In the genomic region with DNA sequence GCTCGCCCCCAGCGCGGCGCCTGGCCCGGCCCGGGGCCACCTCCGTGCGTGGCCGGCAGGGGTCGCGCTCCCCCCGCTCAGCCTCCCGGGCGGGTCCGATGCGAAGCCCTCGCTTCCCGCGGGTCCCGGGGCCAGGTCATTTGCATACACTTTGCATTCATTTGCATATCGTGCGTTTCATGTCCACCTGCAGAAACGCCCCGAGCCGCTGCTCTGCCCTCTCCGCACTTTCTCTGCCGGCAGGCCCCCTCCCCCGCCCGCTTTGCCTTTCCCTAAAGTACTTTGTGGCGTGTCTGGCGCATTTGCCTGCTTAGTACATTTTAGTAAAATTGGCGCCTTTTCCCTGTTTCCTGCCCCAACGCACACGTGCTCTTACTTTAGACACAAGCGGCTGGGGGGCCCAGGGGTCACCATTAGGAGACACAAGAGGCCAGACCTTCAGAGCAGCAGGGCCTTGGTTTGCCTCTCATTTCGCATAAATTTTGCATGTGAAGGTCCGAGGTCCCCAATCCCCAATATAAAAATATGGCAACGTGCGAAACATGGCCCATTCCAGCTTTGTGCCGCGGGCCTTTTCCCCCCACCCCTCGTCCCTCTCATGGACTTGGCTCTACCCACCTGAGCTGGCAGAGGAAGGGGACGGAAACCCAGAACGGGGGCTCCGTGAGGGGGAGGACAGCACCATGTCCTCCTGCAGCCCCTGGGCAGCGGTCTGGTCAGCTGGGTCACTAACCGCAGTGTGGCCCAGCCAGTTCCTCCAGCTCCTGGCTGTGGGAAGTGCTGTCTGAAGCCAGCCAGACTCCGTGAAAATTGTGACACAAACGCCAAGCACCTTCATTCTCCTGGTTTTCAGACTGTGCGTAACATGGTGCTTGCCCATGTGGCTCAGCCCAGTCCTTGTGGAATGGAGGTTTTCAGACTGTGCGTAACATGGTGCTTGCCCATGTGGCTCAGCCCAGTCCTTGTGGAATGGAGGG, we compare ENCODE assay signal across 9 cellular contexts. TPM values are rescaled to one million over a fixed set of nuclear protein-coding genes. Genes with fewer than 3 reads are reported as not detected.
DNase-seq lines count a peak whose midpoint lies in the region; ATAC-seq and TF ChIP-seq lines count a peak whose summit lies in the region.
"Had no signal": no experiment of that assay in that cellular context is flagged by ENCODE, and none has a peak within 500 bp of the region (broad histone marks: within the 10 kb centered on the region; RNA-seq: fewer than 3 reads in every experiment).

No MANE protein-coding gene starts in this region.

- H3K9me2 ChIP-seq in GM23248 (ENCODE audit: insufficient read depth) (no peaks in the 10 kb centered on the region), PC-9 (ENCODE audit: insufficient read depth) (no peaks in the 10 kb centered on the region), MM.1S (replicated peaks; ENCODE audit: insufficient read depth, low read length) (no peaks in the 10 kb centered on the region)

- WGBS in GM23248 (ENCODE audit: low coverage in 1 of 2, low lambda C conversion rate in 2 of 2, missing lambda C conversion rate in 2 of 2), 2 experiments, result 23 to 30% methylated on average over 34 to 51 of the region's 51 CpGs
- WGBS in lower leg skin, 2 donors, result 32 to 34% methylated on average over 35 to 39 of the region's 51 CpGs

- POLR2A ChIA-PET in PC-9 (lab: Charles Lee; ENCODE audit: unreplicated experiment), result interaction anchor here (0.6 kb wide), 1 partner anchor 999 kb away, joined by 5 read pairs; no protein-coding TSS in a partner anchor

- H3K4me1 ChIP-seq in GM23248 (ENCODE audit: insufficient read depth) (no peaks in the 10 kb centered on the region), PC-9 (replicated peaks; ENCODE audit: insufficient read depth) (no peaks in the 10 kb centered on the region), MM.1S (ENCODE audit: low read length) (no peaks in the 10 kb centered on the region)

- H3K36me3 ChIP-seq in GM23248 (ENCODE audit: low read depth) (no peaks in the 10 kb centered on the region), PC-9 (ENCODE audit: low read depth) (no peaks in the 10 kb centered on the region), MM.1S (replicated peaks; ENCODE audit: insufficient read depth, low read length) (no peaks in the 10 kb centered on the region)

- BruUV-seq in PC-9 (replicated peaks; lab: Mats Ljungman, UMichigan), result no TSS peak

- DNase-seq in DMS114 treated with DMSO at 0.1 percent for 48 hours (lab: John Stamatoyannopoulos, UW; ENCODE audit: unreplicated experiment) (peak; percentile 18), GM23248 (peak; percentile 50), PC-9 (peak in 1 of 2 experiments; percentile 49), left ventricle myocardium superior (peak; percentile 77), lower leg skin (ENCODE audit: low spot score in 2 of 2) (no peak), MM.1S (no peak)
- peak; percentile 60 for DNase-seq in activated naive CD4-positive, alpha-beta T cell treated with Interleukin-2 at 50 U/mL for 16 hours
- DNase-seq in stimulated activated CD4-positive, alpha-beta T cell treated with anti-CD3 and anti-CD28 coated beads, Interleukin-15, amount 100 ng/mL, for 1 hour (ENCODE audit: low read depth in 1 of 2, low spot score in 1 of 2), result peak; percentile 21 to 50

- H4K20me1 ChIP-seq in GM23248 (ENCODE audit: insufficient read depth) (no peaks in the 10 kb centered on the region), PC-9 (ENCODE audit: insufficient read depth) (no peaks in the 10 kb centered on the region), MM.1S (ENCODE audit: insufficient read depth, low read length) (no peaks in the 10 kb centered on the region)

- H3F3A ChIP-seq in GM23248 (ENCODE audit: insufficient read depth), result no peaks in the 10 kb centered on the region
- H3F3A ChIP-seq in PC-9 (ENCODE audit: insufficient read depth, low read depth), result no peaks in the 10 kb centered on the region
- no peaks in the 10 kb centered on the region for H3F3A ChIP-seq in MM.1S (ENCODE audit: insufficient read depth, low read length)

- H3K9me3 ChIP-seq in GM23248 (ENCODE audit: low read depth) (no peaks in the 10 kb centered on the region), PC-9 (ENCODE audit: insufficient read depth, low read depth) (no peaks in the 10 kb centered on the region), MM.1S (replicated peaks; ENCODE audit: insufficient read depth, low read length) (no peaks in the 10 kb centered on the region)

- H3K9ac ChIP-seq in GM23248, result no peak overlapping the region
- no peak overlapping the region for H3K9ac ChIP-seq in MM.1S (ENCODE audit: low read length)

- H3K4me2 ChIP-seq in GM23248 (ENCODE audit: unreplicated experiment) (no peak overlapping the region), PC-9 (no peak overlapping the region), MM.1S (ENCODE audit: low read depth, low read length) (no peak overlapping the region)

- H3K27me3 ChIP-seq in GM23248 (replicated peaks; ENCODE audit: insufficient read depth) (peaks cover 62% of the 10 kb centered on the region), PC-9 (ENCODE audit: insufficient read depth, low read depth) (peaks cover 36% of the 10 kb centered on the region), MM.1S (replicated peaks; ENCODE audit: insufficient read depth, low read length) (no peaks in the 10 kb centered on the region)

- ATAC-seq in left ventricle myocardium superior, result peak; percentile 47

- CTCF ChIA-PET in PC-9 (lab: Charles Lee), result interaction anchor here (0.6 to 0.8 kb wide), 3 partner anchors 153 to 269 kb away, joined by 3 to 10 read pairs (median 3); no protein-coding TSS in a partner anchor

- H3K4me3 ChIP-seq in GM23248, result no peak overlapping the region
- no peak overlapping the region for H3K4me3 ChIP-seq in PC-9
- H3K4me3 ChIP-seq in lower leg skin (ENCODE audit: low read depth, poor library complexity, severe bottlenecking), result no peak overlapping the region
- H3K4me3 ChIP-seq in MM.1S (ENCODE audit: low read length), result no peak overlapping the region

- intact Hi-C loops in PC-9 (cut with micrococcal nuclease; ENCODE audit: unreplicated experiment), result loop anchor here (1.0 to 5.0 kb wide), 2 partner anchors 225 to 274 kb away; no protein-coding TSS in a partner anchor
- intact Hi-C loops in left ventricle myocardium superior (cut with micrococcal nuclease), result no loop called here
- intact Hi-C loops in lower leg skin (cut with DNase I; ENCODE audit: low total_unique reads), result loop anchor here (5.0 kb wide), 1 partner anchor 225 kb away; no protein-coding TSS in a partner anchor

- H3K27ac ChIP-seq in GM23248 (no peak overlapping the region), PC-9 (no peak overlapping the region), MM.1S (ENCODE audit: low read length) (no peak overlapping the region)

- H2AFZ ChIP-seq in GM23248 (no peak overlapping the region), PC-9 (no peak overlapping the region), MM.1S (ENCODE audit: low read length) (no peak overlapping the region)

- TF ChIP-seq POLR2A in lower leg skin (IDR thresholded peaks at IDR 0.05), result no peak

- TF ChIP-seq CTCF in PC-9 (conservative IDR thresholded peaks at IDR 0.05), result peak; percentile 46; the same call in 1 of the 2 replicates
- TF ChIP-seq CTCF in lower leg skin (IDR thresholded peaks at IDR 0.05), result no peak
- TF ChIP-seq CTCF in MM.1S (IDR thresholded peaks at IDR 0.05; ENCODE audit: low read length), result no peak

- H3K79me2 ChIP-seq in GM23248 (ENCODE audit: insufficient read depth), result no peaks in the 10 kb centered on the region
- no peaks in the 10 kb centered on the region for H3K79me2 ChIP-seq in PC-9 (ENCODE audit: low read depth)
- H3K79me2 ChIP-seq in MM.1S (ENCODE audit: low read length), result peaks cover 82% of the 10 kb centered on the region

- in situ Hi-C loops in GM23248 (cut with MboI), result no loop called here

RNA-seq across cellular contexts. Expression of a gene that starts 34.8 kb away (rescaled TPM):
- not detected in 2 replicates for total RNA-seq in GM23248 (2014; rRNA removed; shearing (Covaris generic))
- 0.08 TPM in 1 of 2 replicates, not detected in the other for polyA plus RNA-seq in GM23248 (2016; fragmentation: Nextera tagmentation; extraction: Ambion mirVana)
- total RNA-seq in PC-9 (2021) (0.88 and 1.0 TPM in 2 replicates), left ventricle myocardium superior (11.5 TPM), lower leg skin (1 to 10 TPM in 3 of 4 donors, under 1 TPM in 1; 0.93 to 4.4 (median 2.9) TPM)
- total RNA-seq: RPMI7951 had no signal

Comparison
In these comparisons a context has a peak if more than half of its experiments do, and no peak if none do; other contexts are left out.
1. DNase-seq: peak in DMS114 treated with DMSO at 0.1 percent for 48 hours (single experiment), GM23248 (single experiment), activated naive CD4-positive, alpha-beta T cell treated with Interleukin-2 at 50 U/mL for 16 hours (single experiment), left ventricle myocardium superior (single experiment) and stimulated activated CD4-positive, alpha-beta T cell treated with anti-CD3 and anti-CD28 coated beads, Interleukin-15, amount 100 ng/mL, for 1 hour (2 of 2); none in lower leg skin (0 of 2) and MM.1S (single experiment).